Comparison of ENCODE assay signal across 8 cellular contexts in genomic region chr14:102554835-102555819, GRCh38. TPM values are rescaled to one million over a fixed set of nuclear protein-coding genes. Genes with fewer than 3 reads are reported as not detected.
A peak's percentile ranks its signal among the peaks of the same experiment; 100 is the strongest.
DNase-seq lines count a peak whose midpoint lies in the region; ATAC-seq, FAIRE-seq and TF ChIP-seq lines count a peak whose summit lies in the region.

No MANE protein-coding gene starts in this region.

- H3K4me2 ChIP-seq in IMR-90 (ENCODE audit: low read depth, low read length) (peak overlapping the region; percentile 61), H1 (ENCODE audit: insufficient read depth in 1 of 2, low read depth in 2 of 2, low read length in 2 of 2) (peak overlapping the region; percentile 62 to 64)

- H3K4me1 ChIP-seq in IMR-90 (ENCODE audit: control insufficient read depth, insufficient read depth, low read length) (peaks cover 3% of the 10 kb centered on the region; the same call in 1 of the 2 replicates), H1 (replicated peaks in 1 of 4; ENCODE audit: control insufficient read depth in 3 of 4, insufficient read depth in 4 of 4, low read length in 3 of 4) (peaks cover 0 to 8% (median 5%) of the 10 kb centered on the region in 4 experiments; a peak in 5 of 7 replicates), mucosa of descending colon (ENCODE audit: low read depth) (peaks cover 10% of the 10 kb centered on the region)

- H4K8ac ChIP-seq in IMR-90 (ENCODE audit: low read depth in 2 of 2, low read length in 2 of 2) (peak overlapping the region; percentile 65 to 66), H1 (ENCODE audit: extremely low read depth, insufficient read depth, low read length) (peak overlapping the region; percentile 96)

- TF ChIP-seq POLR2A in IMR-90 (IDR thresholded peaks at IDR 0.05; ENCODE audit: low read depth, low read length) = no peak
- TF ChIP-seq POLR2A in H1 (IDR thresholded peaks at IDR 0.05; ENCODE audit: control extremely low read depth in 1 of 2, low read depth in 2 of 2, low read length in 2 of 2) = peak in 1 of 2 experiments; percentile 65; a peak in 1 of 3 replicates

- no peak for TF ChIP-seq CTCF in IMR-90 (conservative IDR thresholded peaks at IDR 0.05; ENCODE audit: low read depth, low read length)
- no peak for TF ChIP-seq CTCF in H1 (IDR thresholded peaks at IDR 0.05; ENCODE audit: control extremely low read depth in 1 of 3, insufficient read depth in 1 of 3, low read depth in 1 of 3, low read length in 3 of 3)
- TF ChIP-seq CTCF in mucosa of descending colon (IDR thresholded peaks at IDR 0.05) = no peak

- CTCF ChIA-PET in IMR-90 (lab: Yijun Ruan, JAX) = no interaction called here
- CTCF ChIA-PET in H1 (lab: Charles Lee; ENCODE audit: partially characterized antibody) = interaction anchor here (0.6 to 1.3 kb wide), 6 partner anchors 8 to 71 kb away, joined by 3 to 4 read pairs (median 3); no protein-coding TSS in a partner anchor

- BruUV-seq in IMR-90 (replicated peaks; lab: Mats Ljungman, UMichigan) = no TSS peak

- H2BK12ac ChIP-seq in H1 (ENCODE audit: low read depth, low read length) = peak overlapping the region; percentile 85; the same call in 1 of the 2 replicates

- no peak for TF ChIP-seq EP300 in H1 (IDR thresholded peaks at IDR 0.05; ENCODE audit: borderline replicate concordance in 1 of 2, low read depth in 2 of 2, low read length in 2 of 2)

- peaks cover 2% of the 10 kb centered on the region; the same call in 1 of the 2 replicates for H3K27me3 ChIP-seq in IMR-90 (ENCODE audit: control insufficient read depth, insufficient read depth, low read length)
- H3K27me3 ChIP-seq in H1 (replicated peaks in 1 of 4; ENCODE audit: control insufficient read depth in 3 of 4, extremely low read depth in 1 of 4, insufficient read depth in 3 of 4, low read length in 3 of 4) = no peaks in the 10 kb centered on the region

- no peaks in the 10 kb centered on the region for H3K9me3 Mint-ChIP-seq in stimulated activated memory B cell treated with anti-CD40 and anti-IgM and Interleukin-4, amounts not matched to agents 10 μg/mL and 1 μg/mL and 100 μg/mL, for 72 hours

- peak overlapping the region; percentile 37 for H4K5ac ChIP-seq in IMR-90 (ENCODE audit: low read depth, low read length)
- H4K5ac ChIP-seq in H1 (ENCODE audit: insufficient read length, low read depth, low read length) = no peak overlapping the region

- H3K56ac ChIP-seq in IMR-90 (ENCODE audit: extremely low read depth, insufficient read depth, low read length) (no peak overlapping the region), H1 (replicated peaks; ENCODE audit: insufficient read length, low read depth, low read length) (peak overlapping the region; percentile 54)

- H3K27me3 Mint-ChIP-seq in stimulated activated memory B cell treated with anti-CD40 and anti-IgM and Interleukin-4, amounts not matched to agents 10 μg/mL and 1 μg/mL and 100 μg/mL, for 72 hours = no peaks in the 10 kb centered on the region

- H2AFZ ChIP-seq in IMR-90 (replicated peaks; ENCODE audit: low read length, poor library complexity) (peak overlapping the region; percentile 96), H1 (ENCODE audit: low read length) (no peak overlapping the region)

- H2BK5ac ChIP-seq in IMR-90 (ENCODE audit: low read depth, low read length, poor library complexity, severe bottlenecking) (no peak overlapping the region), H1 (ENCODE audit: low read depth, low read length) (peak overlapping the region; percentile 60; the same call in 1 of the 2 replicates)

- H2BK15ac ChIP-seq in IMR-90 (ENCODE audit: low read depth, low read length) (no peak overlapping the region), H1 (ENCODE audit: low read length) (peak overlapping the region; percentile 25; the same call in 1 of the 2 replicates)

- peak overlapping the region; percentile 65 for H2AK9ac ChIP-seq in IMR-90 (replicated peaks; ENCODE audit: low read depth, low read length, poor library complexity)

- no peaks in the 10 kb centered on the region for H3K79me1 ChIP-seq in IMR-90 (ENCODE audit: low read depth in 1 of 2, low read length in 2 of 2)
- no peaks in the 10 kb centered on the region for H3K79me1 ChIP-seq in H1 (ENCODE audit: low read depth, low read length)

- no peaks in the 10 kb centered on the region for H3K9me1 ChIP-seq in IMR-90 (ENCODE audit: insufficient read depth, low read length)

- no peaks in the 10 kb centered on the region for H3K9me3 ChIP-seq in IMR-90 (ENCODE audit: control insufficient read depth, insufficient read depth, low read length)
- H3K9me3 ChIP-seq in H1 (ENCODE audit: insufficient read depth in 2 of 2, low read depth in 1 of 2, low read length in 1 of 2) = no peaks in the 10 kb centered on the region
- H3K9me3 ChIP-seq in mucosa of descending colon = no peaks in the 10 kb centered on the region

- DNase-seq in DMS 273 (lab: John Stamatoyannopoulos, UW; ENCODE audit: unreplicated experiment) (peak; percentile 84), IMR-90 (no peak), H1 (ENCODE audit: low read depth in 1 of 2, low spot score in 2 of 2) (peak in 1 of 2 experiments; percentile 83), mucosa of descending colon (peak; percentile 62 to 81 (median 77)), COLO829 (ENCODE audit: low spot score) (no peak), inferior parietal cortex (ENCODE audit: extremely low spot score) (no peak)
- DNase-seq in activated CD4-positive, alpha-beta T cell treated with anti-CD3 and anti-CD28 coated beads, Interleukin-2, amount 50 U/mL, for 48 hours = peak; percentile 52 to 56

- no peak overlapping the region for H3K23ac ChIP-seq in IMR-90 (ENCODE audit: low read depth, low read length)
- no peak overlapping the region for H3K23ac ChIP-seq in H1 (ENCODE audit: insufficient read length)

- H2AK5ac ChIP-seq in IMR-90 (ENCODE audit: low read depth, low read length) = no peak overlapping the region
- H2AK5ac ChIP-seq in H1 (ENCODE audit: low read depth, low read length) = peak overlapping the region; percentile 56; the same call in 1 of the 2 replicates

- 0 out of 2 replicates have a peak overlapping the region, but pooled peaks have one; percentile 22 for H3K4ac ChIP-seq in IMR-90 (ENCODE audit: low read depth, low read length)
- H3K4ac ChIP-seq in H1 (replicated peaks; ENCODE audit: insufficient read length, low read depth, low read length) = peak overlapping the region; percentile 99

- WGBS in IMR-90 (ENCODE audit: extremely low coverage in 2 of 2, insufficient read length in 1 of 2), 2 experiments = 21% methylated on average over 51 of the region's 94 CpGs; no CpG with 5 or more reads in 1 of the 2 experiments
- 5% methylated on average over 65 of the region's 94 CpGs; no CpG with 5 or more reads in 1 of the 2 experiments for WGBS in H1 (ENCODE audit: extremely low coverage in 1 of 2, insufficient coverage in 1 of 2, insufficient read length in 1 of 2, insufficient replicate concordance in 2 of 2, low coverage in 1 of 2, low lambda C conversion rate in 2 of 2, missing lambda C conversion rate in 1 of 2), 2 experiments

- ATAC-seq in IMR-90 (ENCODE audit: low read depth) = peak; percentile 68
- peak; percentile 72 for ATAC-seq in mucosa of descending colon
- peak; percentile 77 for ATAC-seq in stimulated activated memory B cell treated with anti-CD40 and anti-IgM and Interleukin-4, amounts not matched to agents 10 μg/mL and 1 μg/mL and 100 μg/mL, for 72 hours

- H3K27ac Mint-ChIP-seq in stimulated activated memory B cell treated with anti-CD40 and anti-IgM and Interleukin-4, amounts not matched to agents 10 μg/mL and 1 μg/mL and 100 μg/mL, for 72 hours = peak overlapping the region; percentile 75

- dilution Hi-C loops in IMR-90 (cut with HindIII; ENCODE audit: low sequenced_read_pairs, unreplicated experiment) = no loop called here

- H3K27ac ChIP-seq in IMR-90 (ENCODE audit: insufficient read depth, low read length) = peak overlapping the region; percentile 3; the same call in 1 of the 2 replicates
- no peak overlapping the region for H3K27ac ChIP-seq in H1 (ENCODE audit: low read depth, low read length)

- H4K91ac ChIP-seq in IMR-90 (ENCODE audit: insufficient read depth, low read depth, low read length) (no peak overlapping the region; the same call in 1 of the 2 replicates), H1 (replicated peaks; ENCODE audit: insufficient read length, low read length) (peak overlapping the region; percentile 84)

- in situ Hi-C loops in IMR-90 (cut with MboI; ENCODE audit: low sequenced_read_pairs) = no loop called here

- H3K18ac ChIP-seq in IMR-90 (ENCODE audit: low read depth, low read length) (no peak overlapping the region; the same call in 1 of the 2 replicates), H1 (ENCODE audit: extremely low read depth, low read length) (peak overlapping the region; percentile 90)

- FAIRE-seq in H1 (lab: Jason Lieb, UNC) = no peak

- H3K36me3 ChIP-seq in IMR-90 (ENCODE audit: control insufficient read depth, insufficient read depth, low read length) (no peaks in the 10 kb centered on the region), H1 (ENCODE audit: control insufficient read depth in 2 of 4, insufficient read depth in 4 of 4, low read length in 3 of 4) (no peaks in the 10 kb centered on the region), mucosa of descending colon (ENCODE audit: low read depth) (no peaks in the 10 kb centered on the region)

- H3K9ac ChIP-seq in IMR-90 (ENCODE audit: low read depth, low read length) = 0 out of 2 replicates have a peak overlapping the region, but pooled peaks have one; percentile 46
- peak overlapping the region in 3 of 4 experiments; percentile 62 to 76 (median 74); a peak in 6 of 7 replicates for H3K9ac ChIP-seq in H1 (replicated peaks in 1 of 4; ENCODE audit: extremely low read depth in 1 of 4, low read depth in 3 of 4, low read length in 3 of 4)

- H2BK120ac ChIP-seq in IMR-90 (ENCODE audit: low read depth, low read length) = peak overlapping the region; percentile 35; the same call in 1 of the 2 replicates
- H2BK120ac ChIP-seq in H1 (replicated peaks; ENCODE audit: low read depth, low read length) = no peak overlapping the region

- H3K36me3 Mint-ChIP-seq in stimulated activated memory B cell treated with anti-CD40 and anti-IgM and Interleukin-4, amounts not matched to agents 10 μg/mL and 1 μg/mL and 100 μg/mL, for 72 hours = no peaks in the 10 kb centered on the region

- H2BK20ac ChIP-seq in IMR-90 (ENCODE audit: low read depth, low read length) (no peak overlapping the region), H1 (ENCODE audit: low read length) (no peak overlapping the region)

- H3K14ac ChIP-seq in IMR-90 (replicated peaks; ENCODE audit: low read depth, low read length) (peak overlapping the region; percentile 53; the same call in 1 of the 2 replicates), H1 (ENCODE audit: insufficient read length) (no peak overlapping the region)

- H3K79me2 ChIP-seq in H1 (ENCODE audit: control insufficient read depth in 1 of 2, insufficient read depth in 2 of 2, low read length in 2 of 2) = no peaks in the 10 kb centered on the region

- H3K23me2 ChIP-seq in H1 (ENCODE audit: low read depth, low read length) = peaks cover 6% of the 10 kb centered on the region; the same call in 1 of the 2 replicates

- peak overlapping the region; percentile 73 for H3K4me3 Mint-ChIP-seq in stimulated activated memory B cell treated with anti-CD40 and anti-IgM and Interleukin-4, amounts not matched to agents 10 μg/mL and 1 μg/mL and 100 μg/mL, for 72 hours

- H3K4me1 Mint-ChIP-seq in stimulated activated memory B cell treated with anti-CD40 and anti-IgM and Interleukin-4, amounts not matched to agents 10 μg/mL and 1 μg/mL and 100 μg/mL, for 72 hours = peaks cover 3% of the 10 kb centered on the region

- intact Hi-C loops in IMR-90 (cut with micrococcal nuclease) = no loop called here
- intact Hi-C loops in mucosa of descending colon (cut with DNase I, micrococcal nuclease) = no loop called here

- POLR2A ChIA-PET in IMR-90 (lab: Charles Lee; ENCODE audit: unreplicated experiment) = no interaction called here
- POLR2A ChIA-PET in H1 (lab: Charles Lee; ENCODE audit: partially characterized antibody) = interaction anchor here (0.6 to 4.7 kb wide), 20 partner anchors 11 to 696 kb away, joined by 3 to 50 read pairs (median 4); partner anchors contain the start of gene RCOR1

- TF ChIP-seq RAD21 in IMR-90 (IDR thresholded peaks at IDR 0.05; ENCODE audit: low read length) (no peak), H1 (IDR thresholded peaks at IDR 0.05 in 1 of 2, conservative IDR thresholded peaks at IDR 0.05 in 1 of 2; ENCODE audit: low read depth in 2 of 2, low read length in 2 of 2) (no peak)

- H4K20me1 ChIP-seq in IMR-90 (ENCODE audit: insufficient read depth, low read length) = no peaks in the 10 kb centered on the region
- no peaks in the 10 kb centered on the region for H4K20me1 ChIP-seq in H1 (replicated peaks in 1 of 2; ENCODE audit: control insufficient read depth in 1 of 2, insufficient read depth in 2 of 2, low read length in 2 of 2)

- H3K4me3 ChIP-seq in IMR-90 (ENCODE audit: insufficient read depth, low read depth, low read length) (peak overlapping the region; percentile 73), H1 (ENCODE audit: extremely low read depth in 1 of 4, insufficient read depth in 2 of 4, low read depth in 3 of 4, low read length in 4 of 4) (peak overlapping the region; percentile 37 to 77 (median 56)), mucosa of descending colon (peak overlapping the region; percentile 52)

RNA-seq across cellular contexts. Expression of gene RCOR1, which starts 37.3 kb away (rescaled TPM):
- total RNA-seq in IMR-90 (2012; rRNA removed) (9.0 and 11.4 TPM in 2 replicates), mucosa of descending colon (10 to 100 TPM; 29.4 to 31.3 (median 29.5) TPM)
- polyA plus RNA-seq in IMR-90 (2012; rRNA removed) (8.8 and 11.2 TPM in 2 replicates), H1 (2011; rRNA removed) (8.6 and 12.3 TPM in 2 replicates)
- 4.6 and 5.3 TPM in 2 replicates for polyA plus RNA-seq in IMR-90 (2012; cell fraction: cytosol; rRNA removed)
- polyA plus RNA-seq in IMR-90 (2012; cell fraction: nucleus; rRNA removed; ENCODE audit: low replicate concordance) = 5.2 and 18.9 TPM in 2 replicates
- total RNA-seq in H1 (2021; fragmentation: NEBNext Ultra II Directional; extraction: Animal tissue kit (Norgen Biotek cat#: 25700)) = 23.1 and 26.3 TPM in 2 replicates
- polyA plus RNA-seq in H1 (2011; cell fraction: cytosol; rRNA removed) = 9.7 TPM
- polyA plus RNA-seq in H1 (2011; cell fraction: nucleus; rRNA removed) = 8.9 TPM
- polyA plus RNA-seq in H1 (2012, experiment 1 of 2) = 10.0 to 14.7 TPM (median 12.8 TPM) in 4 replicates
- 2.3 TPM for polyA plus RNA-seq in H1 (2012, experiment 2 of 2)
- polyA plus RNA-seq in H1 (2013, experiment 1 of 2) = 11.1 TPM
- polyA plus RNA-seq in H1 (2013, experiment 2 of 2) = 11.7 TPM
- polyA minus RNA-seq in H1 (2011; rRNA and poly(A)+ RNA removed) = 18.2 and 19.2 TPM in 2 replicates
- polyA minus RNA-seq in H1 (2011; cell fraction: cytosol; rRNA and poly(A)+ RNA removed) = 14.6 TPM
- 19.4 TPM for polyA minus RNA-seq in H1 (2011; cell fraction: nucleus; rRNA and poly(A)+ RNA removed)

RNA-seq across cellular contexts. Expression of gene ANKRD9, which starts 45.6 kb away (rescaled TPM):
- total RNA-seq in IMR-90 (2012; rRNA removed) (3.9 and 5.3 TPM in 2 replicates), mucosa of descending colon (100 to 1,000 TPM in 1 of 3 donors, 10 to 100 TPM in 2; 75.6 to 100 (median 84.7) TPM)
- polyA plus RNA-seq in IMR-90 (2012; rRNA removed) (15.7 and 25.8 TPM in 2 replicates), H1 (2011; rRNA removed) (41.8 and 47.5 TPM in 2 replicates)
- 10.3 and 41.0 TPM in 2 replicates for polyA plus RNA-seq in IMR-90 (2012; cell fraction: cytosol; rRNA removed)
- polyA plus RNA-seq in IMR-90 (2012; cell fraction: nucleus; rRNA removed; ENCODE audit: low replicate concordance) = 48.7 and 143 TPM in 2 replicates
- 35.0 and 37.0 TPM in 2 replicates for total RNA-seq in H1 (2021; fragmentation: NEBNext Ultra II Directional; extraction: Animal tissue kit (Norgen Biotek cat#: 25700))
- polyA plus RNA-seq in H1 (2011; cell fraction: cytosol; rRNA removed) = 59.7 TPM
- polyA plus RNA-seq in H1 (2011; cell fraction: nucleus; rRNA removed) = 105 TPM
- polyA plus RNA-seq in H1 (2012, experiment 1 of 2) = 16.8 to 27.7 TPM (median 25.7 TPM) in 4 replicates
- 11.8 TPM for polyA plus RNA-seq in H1 (2012, experiment 2 of 2)
- 20.3 TPM for polyA plus RNA-seq in H1 (2013, experiment 1 of 2)
- polyA plus RNA-seq in H1 (2013, experiment 2 of 2) = 18.9 TPM
- 7.0 and 8.6 TPM in 2 replicates for polyA minus RNA-seq in H1 (2011; rRNA and poly(A)+ RNA removed)
- 22.1 TPM for polyA minus RNA-seq in H1 (2011; cell fraction: cytosol; rRNA and poly(A)+ RNA removed)
- polyA minus RNA-seq in H1 (2011; cell fraction: nucleus; rRNA and poly(A)+ RNA removed) = 26.5 TPM

Comparison
In these comparisons a context has a peak if more than half of its experiments do, and no peak if none do; other contexts are left out.
1. DNase-seq: peak in DMS 273 (single experiment), activated CD4-positive, alpha-beta T cell treated with anti-CD3 and anti-CD28 coated beads, Interleukin-2, amount 50 U/mL, for 48 hours (2 of 2) and mucosa of descending colon (3 of 3); none in IMR-90 (single experiment), COLO829 (single experiment) and inferior parietal cortex (single experiment).
2. Peak in every context shown above with its lines, with median percentiles within 50 percentile points of each other: ATAC-seq and H3K4me3 ChIP-seq.